Comparison of ENCODE assay signal across 9 cellular contexts in the genomic region with DNA sequence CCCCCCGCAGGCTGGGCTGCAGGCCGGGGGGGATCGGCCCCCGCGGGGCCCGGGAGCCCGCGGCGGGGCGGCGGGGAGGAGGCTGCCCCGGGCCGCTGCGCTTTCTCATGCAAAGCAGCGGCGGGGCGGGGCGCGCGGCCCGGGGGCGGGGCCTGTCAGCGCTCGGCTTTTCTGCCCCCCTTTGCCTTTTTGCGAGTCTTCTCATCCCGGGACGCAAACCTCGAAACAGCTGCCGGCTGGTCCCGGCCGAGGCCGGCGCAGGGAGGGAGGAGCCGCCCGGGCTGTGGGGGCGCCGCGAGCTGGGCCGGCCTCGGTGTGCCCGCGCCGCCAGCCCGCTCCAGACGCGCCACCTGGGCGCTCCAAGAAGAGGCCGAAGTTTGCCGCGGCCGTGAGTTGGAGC. TPM values are rescaled to one million over a fixed set of nuclear protein-coding genes. Genes with fewer than 3 reads are reported as not detected.
DNase-seq lines count a peak whose midpoint lies in the region; ATAC-seq, FAIRE-seq and TF ChIP-seq lines count a peak whose summit lies in the region.
"Had no signal": no experiment of that assay in that cellular context is flagged by ENCODE, and none has a peak within 500 bp of the region (broad histone marks: within the 10 kb centered on the region; RNA-seq: fewer than 3 reads in every experiment).

A gene with protein sequence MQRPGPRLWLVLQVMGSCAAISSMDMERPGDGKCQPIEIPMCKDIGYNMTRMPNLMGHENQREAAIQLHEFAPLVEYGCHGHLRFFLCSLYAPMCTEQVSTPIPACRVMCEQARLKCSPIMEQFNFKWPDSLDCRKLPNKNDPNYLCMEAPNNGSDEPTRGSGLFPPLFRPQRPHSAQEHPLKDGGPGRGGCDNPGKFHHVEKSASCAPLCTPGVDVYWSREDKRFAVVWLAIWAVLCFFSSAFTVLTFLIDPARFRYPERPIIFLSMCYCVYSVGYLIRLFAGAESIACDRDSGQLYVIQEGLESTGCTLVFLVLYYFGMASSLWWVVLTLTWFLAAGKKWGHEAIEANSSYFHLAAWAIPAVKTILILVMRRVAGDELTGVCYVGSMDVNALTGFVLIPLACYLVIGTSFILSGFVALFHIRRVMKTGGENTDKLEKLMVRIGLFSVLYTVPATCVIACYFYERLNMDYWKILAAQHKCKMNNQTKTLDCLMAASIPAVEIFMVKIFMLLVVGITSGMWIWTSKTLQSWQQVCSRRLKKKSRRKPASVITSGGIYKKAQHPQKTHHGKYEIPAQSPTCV (plus strand): TSS at position 198 of the 400 bp plus-strand sequence. CDS start 479 bp downstream, outside the sequence.

- H3K27ac ChIP-seq in effector memory CD4-positive, alpha-beta T cell (ENCODE audit: insufficient read depth, low read length, poor library complexity, severe bottlenecking): no peak within 1 kb of the TSS

- CTCF ChIA-PET in activated CD8-positive, alpha-beta T cell treated with anti-CD3 and anti-CD28 coated beads for 36 hours (lab: Charles Lee): interaction anchor here (1.4 kb wide), 1 partner anchor 119 kb away, joined by 3 read pairs; no protein-coding TSS in a partner anchor

- no peak within 1 kb of the TSS for H3K4me3 ChIP-seq in effector memory CD4-positive, alpha-beta T cell (ENCODE audit: insufficient read depth, low read depth, low read length, poor library complexity, severe bottlenecking)

- peaks cover 3% of the 10 kb centered on the region for H3K4me1 ChIP-seq in effector memory CD4-positive, alpha-beta T cell (ENCODE audit: control insufficient read depth, insufficient read depth, low read length, poor library complexity, severe bottlenecking)

- no peaks in the 10 kb centered on the region for H3K9me3 ChIP-seq in effector memory CD4-positive, alpha-beta T cell (ENCODE audit: control insufficient read depth, low read length)

- TF ChIP-seq CTCF in activated CD8-positive, alpha-beta T cell treated with anti-CD3 and anti-CD28 coated beads for 36 hours (IDR thresholded peaks at IDR 0.05): no peak

- no peaks in the 10 kb centered on the region for H3K36me3 Mint-ChIP-seq in activated CD8-positive, alpha-beta T cell treated with anti-CD3 and anti-CD28 coated beads for 36 hours (ENCODE audit: low read depth)

- DNase-seq in DMS53 (lab: John Stamatoyannopoulos, UW) (peak; percentile 83), left cardiac atrium (peak; percentile 53), retina (peak; percentile 42), GM19239 (ENCODE audit: insufficient read length, low spot score) (no peak)
- DNase-seq in activated CD8-positive, alpha-beta T cell treated with anti-CD3 and anti-CD28 coated beads for 36 hours: peak; percentile 38
- DNase-seq in effector memory CD4-positive, alpha-beta T cell: no peak

- peak within 1 kb of the TSS; percentile 10 for H3K4me3 Mint-ChIP-seq in activated CD8-positive, alpha-beta T cell treated with anti-CD3 and anti-CD28 coated beads for 36 hours

- H3K4me1 Mint-ChIP-seq in activated CD8-positive, alpha-beta T cell treated with anti-CD3 and anti-CD28 coated beads for 36 hours (ENCODE audit: low read depth): peaks cover 2% of the 10 kb centered on the region

- peaks cover 37% of the 10 kb centered on the region for H3K27me3 Mint-ChIP-seq in activated CD8-positive, alpha-beta T cell treated with anti-CD3 and anti-CD28 coated beads for 36 hours

- POLR2A ChIA-PET in activated CD8-positive, alpha-beta T cell treated with anti-CD3 and anti-CD28 coated beads for 36 hours (lab: Charles Lee): no interaction called here

- no peak within 1 kb of the TSS for H3K27ac Mint-ChIP-seq in activated CD8-positive, alpha-beta T cell treated with anti-CD3 and anti-CD28 coated beads for 36 hours

- H3K27me3 ChIP-seq in effector memory CD4-positive, alpha-beta T cell (replicated peaks; ENCODE audit: control insufficient read depth, insufficient read depth, low read length, poor library complexity, severe bottlenecking): peaks cover 24% of the 10 kb centered on the region

- no peaks in the 10 kb centered on the region for H3K9me3 Mint-ChIP-seq in activated CD8-positive, alpha-beta T cell treated with anti-CD3 and anti-CD28 coated beads for 36 hours

- intact Hi-C loops in activated CD8-positive, alpha-beta T cell treated with anti-CD3 and anti-CD28 coated beads for 36 hours (cut with micrococcal nuclease): no loop called here
- intact Hi-C loops in left cardiac atrium (cut with DNase I): no loop called here

- ATAC-seq in activated CD8-positive, alpha-beta T cell treated with anti-CD3 and anti-CD28 coated beads for 36 hours: no peak
- ATAC-seq in left cardiac atrium: peak; percentile 62 to 63
- ATAC-seq in GM21360 (IDR thresholded peaks at IDR 0.05; ENCODE audit: unreplicated experiment): no peak
- no peak for ATAC-seq in HG02642 (IDR thresholded peaks at IDR 0.05; ENCODE audit: poor library complexity, unreplicated experiment)

- no peak for FAIRE-seq in GM19239 (lab: Jason Lieb, UNC)
- FAIRE-seq: endometrium had no signal

- no peaks in the 10 kb centered on the region for H3K36me3 ChIP-seq in effector memory CD4-positive, alpha-beta T cell (ENCODE audit: control insufficient read depth, insufficient read depth, low read length)

RNA-seq across cellular contexts. Expression of the gene that starts here (rescaled TPM):
- total RNA-seq in activated CD8-positive, alpha-beta T cell treated with anti-CD3 and anti-CD28 coated beads for 36 hours: not detected
- total RNA-seq in left cardiac atrium: under 1 TPM; 0.12 to 0.31 TPM

Comparison
In these comparisons a context has a peak if more than half of its experiments do, and no peak if none do; other contexts are left out.
1. Peak in DNase-seq in activated CD8-positive, alpha-beta T cell treated with anti-CD3 and anti-CD28 coated beads for 36 hours; RNA of the gene not detected or under 1 TPM.
2. Peak in DNase-seq and ATAC-seq in left cardiac atrium; RNA of the gene not detected or under 1 TPM.
3. DNase-seq: peak in DMS53 (single experiment) and retina (single experiment); none in effector memory CD4-positive, alpha-beta T cell (0 of 3) and GM19239 (single experiment).